ENCODE assay signal across 11 cellular contexts in the genomic region with DNA sequence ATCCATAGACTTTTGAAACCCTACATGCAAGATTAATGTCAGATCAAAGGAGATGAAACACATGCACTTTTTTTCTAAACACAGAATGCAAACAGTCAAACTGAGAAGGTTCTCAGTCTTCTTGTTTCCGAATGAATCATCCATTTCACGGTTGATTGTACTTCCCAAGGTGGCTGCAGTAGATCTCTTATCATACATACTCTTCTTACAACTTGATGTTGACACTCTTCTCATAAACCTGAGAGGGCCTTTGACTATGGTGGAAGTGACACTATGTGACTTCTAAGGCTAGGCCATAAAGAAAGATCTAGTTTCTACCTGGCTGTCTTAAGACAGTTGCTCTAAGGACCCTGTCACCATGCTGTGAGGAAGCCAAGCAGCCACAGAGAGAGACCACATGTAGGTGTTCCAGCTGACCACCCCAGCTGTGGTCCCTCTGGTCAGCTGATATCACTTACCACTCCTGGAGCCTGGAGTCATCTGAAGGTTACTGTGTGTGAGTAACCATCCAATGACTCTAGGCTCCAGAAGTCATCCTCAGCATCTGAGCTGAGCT.
DNase-seq lines count a peak whose midpoint lies in the region; ATAC-seq and TF ChIP-seq lines count a peak whose summit lies in the region.
"Had no signal": no experiment of that assay in that cellular context is flagged by ENCODE, and none has a peak within 500 bp of the region (broad histone marks: within the 10 kb centered on the region; RNA-seq: fewer than 3 reads in every experiment).

No MANE protein-coding gene starts in this region.

- peak overlapping the region; percentile 73 for H3K27ac Mint-ChIP-seq in activated T-helper 2 cell treated with anti-CD3 and anti-CD28 coated beads, Interferon-gamma antibody, Interleukin-2, Interleukin-4, amounts not matched to agents 10 μg/mL and 5 μg/mL and 100 μg/mL, durations not matched to agents 14 hours and 24 hours and 36 hours
- no peak overlapping the region for H3K27ac Mint-ChIP-seq in osteocyte (ENCODE audit: unreplicated experiment)
- H3K27ac Mint-ChIP-seq: T-helper 1 cell treated with Interleukin-12 subunit alpha and Interleukin-12 subunit beta and Interleukin-4 antibody, amounts not matched to agents 30 μg/mL and 1 μg/mL, for 36 hours had no signal

- peak; percentile 91 for ATAC-seq in GM18498 (IDR thresholded peaks at IDR 0.05; ENCODE audit: unreplicated experiment)
- peak; percentile 83 for ATAC-seq in GM19438 (IDR thresholded peaks at IDR 0.05; ENCODE audit: low read depth, unreplicated experiment)
- ATAC-seq in HG03045 (IDR thresholded peaks at IDR 0.05; ENCODE audit: unreplicated experiment): peak; percentile 85

- no peak for DNase-seq in activated T-helper 2 cell treated with anti-CD3 and anti-CD28 coated beads, Interferon-gamma antibody, Interleukin-2, Interleukin-4, amounts not matched to agents 10 μg/mL and 5 μg/mL and 100 μg/mL, durations not matched to agents 14 hours and 24 hours and 36 hours (ENCODE audit: low spot score)
- DNase-seq in osteocyte (ENCODE audit: extremely low spot score, unreplicated experiment) (no peak), adrenal gland (no peak), NCI-H2107 (lab: John Stamatoyannopoulos, UW) (no peak), Ammon's horn (ENCODE audit: low spot score) (no peak)
- DNase-seq: sigmoid colon had no signal

- no peaks in the 10 kb centered on the region for H3K27me3 ChIP-seq in adrenal gland
- H3K27me3 ChIP-seq: ascending aorta had no signal

- no peaks in the 10 kb centered on the region for H3K9me3 ChIP-seq in adrenal gland (replicated peaks in 1 of 3)
- H3K9me3 ChIP-seq: ascending aorta, sigmoid colon had no signal

- no peak overlapping the region for H3K4me3 Mint-ChIP-seq in activated T-helper 2 cell treated with anti-CD3 and anti-CD28 coated beads, Interferon-gamma antibody, Interleukin-2, Interleukin-4, amounts not matched to agents 10 μg/mL and 5 μg/mL and 100 μg/mL, durations not matched to agents 14 hours and 24 hours and 36 hours (ENCODE audit: low read depth)
- H3K4me3 Mint-ChIP-seq in osteocyte (ENCODE audit: unreplicated experiment): no peak overlapping the region
- H3K4me3 Mint-ChIP-seq: T-helper 1 cell treated with Interleukin-12 subunit alpha and Interleukin-12 subunit beta and Interleukin-4 antibody, amounts not matched to agents 30 μg/mL and 1 μg/mL, for 36 hours had no signal

- TF ChIP-seq POLR2A in adrenal gland (IDR thresholded peaks at IDR 0.05): no peak

- intact Hi-C loops in activated T-helper 2 cell treated with anti-CD3 and anti-CD28 coated beads, Interferon-gamma antibody, Interleukin-2, Interleukin-4, amounts not matched to agents 10 μg/mL and 5 μg/mL and 100 μg/mL, durations not matched to agents 14 hours and 24 hours and 36 hours (cut with micrococcal nuclease): loop anchor here (1.0 to 10.0 kb wide), 4 partner anchors 16 to 548 kb away; a partner anchor contains a TSS
- intact Hi-C loops in adrenal gland (cut with DNase I): no loop called here

- H3K4me1 ChIP-seq in adrenal gland (replicated peaks in 1 of 2): no peaks in the 10 kb centered on the region
- H3K4me1 ChIP-seq: ascending aorta, sigmoid colon had no signal

- H3K4me1 Mint-ChIP-seq in activated T-helper 2 cell treated with anti-CD3 and anti-CD28 coated beads, Interferon-gamma antibody, Interleukin-2, Interleukin-4, amounts not matched to agents 10 μg/mL and 5 μg/mL and 100 μg/mL, durations not matched to agents 14 hours and 24 hours and 36 hours (ENCODE audit: low read depth): peaks cover 22% of the 10 kb centered on the region
- H3K4me1 Mint-ChIP-seq in osteocyte (ENCODE audit: unreplicated experiment): no peaks in the 10 kb centered on the region

- no peak overlapping the region for H3K27ac ChIP-seq in adrenal gland
- H3K27ac ChIP-seq: ascending aorta, sigmoid colon had no signal

- H3K36me3 ChIP-seq in adrenal gland (replicated peaks in 1 of 2): no peaks in the 10 kb centered on the region
- H3K36me3 ChIP-seq: ascending aorta, sigmoid colon had no signal

- H3K4me3 ChIP-seq in adrenal gland: no peak overlapping the region
- H3K4me3 ChIP-seq: ascending aorta, sigmoid colon had no signal

- peaks cover 49% of the 10 kb centered on the region for H3K27me3 Mint-ChIP-seq in activated T-helper 2 cell treated with anti-CD3 and anti-CD28 coated beads, Interferon-gamma antibody, Interleukin-2, Interleukin-4, amounts not matched to agents 10 μg/mL and 5 μg/mL and 100 μg/mL, durations not matched to agents 14 hours and 24 hours and 36 hours (ENCODE audit: low read depth)
- H3K27me3 Mint-ChIP-seq in osteocyte (ENCODE audit: unreplicated experiment): peaks cover 6% of the 10 kb centered on the region

- no peaks in the 10 kb centered on the region for H3K36me3 Mint-ChIP-seq in activated T-helper 2 cell treated with anti-CD3 and anti-CD28 coated beads, Interferon-gamma antibody, Interleukin-2, Interleukin-4, amounts not matched to agents 10 μg/mL and 5 μg/mL and 100 μg/mL, durations not matched to agents 14 hours and 24 hours and 36 hours (ENCODE audit: low read depth)
- no peaks in the 10 kb centered on the region for H3K36me3 Mint-ChIP-seq in osteocyte (ENCODE audit: unreplicated experiment)

- 48 to 79% (median 62%) methylated on average over 2 of the region's 2 CpGs for WGBS in adrenal gland, 4 donors

- no peaks in the 10 kb centered on the region for H3K9me3 Mint-ChIP-seq in activated T-helper 2 cell treated with anti-CD3 and anti-CD28 coated beads, Interferon-gamma antibody, Interleukin-2, Interleukin-4, amounts not matched to agents 10 μg/mL and 5 μg/mL and 100 μg/mL, durations not matched to agents 14 hours and 24 hours and 36 hours
- H3K9me3 Mint-ChIP-seq in osteocyte (ENCODE audit: unreplicated experiment): no peaks in the 10 kb centered on the region
- H3K9me3 Mint-ChIP-seq: T-helper 1 cell treated with Interleukin-12 subunit alpha and Interleukin-12 subunit beta and Interleukin-4 antibody, amounts not matched to agents 30 μg/mL and 1 μg/mL, for 36 hours had no signal

- TF ChIP-seq CTCF in osteocyte (IDR thresholded peaks at IDR 0.05) (no peak), adrenal gland (IDR thresholded peaks at IDR 0.05) (no peak)
